ENCODE assay signal across 3 cellular contexts in the genomic region with DNA sequence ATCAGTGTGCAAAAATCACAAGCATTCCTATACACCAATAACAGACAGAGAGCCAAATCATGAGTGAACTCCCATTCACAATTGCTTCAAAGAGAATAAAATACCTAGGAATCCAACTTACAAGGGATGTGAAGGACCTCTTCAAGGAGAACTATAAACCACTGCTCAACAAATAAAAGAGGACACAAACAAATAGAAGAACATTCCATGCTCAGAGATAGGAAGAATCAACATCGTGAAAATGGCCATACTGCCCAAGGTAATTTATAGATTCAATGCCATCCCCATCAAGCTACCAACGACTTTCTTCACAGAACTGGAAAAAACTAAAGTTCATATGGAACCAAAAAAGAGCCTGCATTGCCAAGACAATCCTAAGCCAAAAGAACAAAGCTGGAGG. TPM values are rescaled to one million over a fixed set of nuclear protein-coding genes. Genes with fewer than 3 reads are reported as not detected.
"Had no signal": no experiment of that assay in that cellular context is flagged by ENCODE, and none has a peak within 500 bp of the region (broad histone marks: within the 10 kb centered on the region; RNA-seq: fewer than 3 reads in every experiment).

No MANE protein-coding gene starts in this region.

RNA-seq across cellular contexts. Expression of a gene that starts 54.8 kb away (rescaled TPM):
- total RNA-seq: osteoblast, pulmonary artery endothelial cell, skeletal muscle tissue had no signal
